ENCODE assay signal across 1 cellular context in the genomic region with DNA sequence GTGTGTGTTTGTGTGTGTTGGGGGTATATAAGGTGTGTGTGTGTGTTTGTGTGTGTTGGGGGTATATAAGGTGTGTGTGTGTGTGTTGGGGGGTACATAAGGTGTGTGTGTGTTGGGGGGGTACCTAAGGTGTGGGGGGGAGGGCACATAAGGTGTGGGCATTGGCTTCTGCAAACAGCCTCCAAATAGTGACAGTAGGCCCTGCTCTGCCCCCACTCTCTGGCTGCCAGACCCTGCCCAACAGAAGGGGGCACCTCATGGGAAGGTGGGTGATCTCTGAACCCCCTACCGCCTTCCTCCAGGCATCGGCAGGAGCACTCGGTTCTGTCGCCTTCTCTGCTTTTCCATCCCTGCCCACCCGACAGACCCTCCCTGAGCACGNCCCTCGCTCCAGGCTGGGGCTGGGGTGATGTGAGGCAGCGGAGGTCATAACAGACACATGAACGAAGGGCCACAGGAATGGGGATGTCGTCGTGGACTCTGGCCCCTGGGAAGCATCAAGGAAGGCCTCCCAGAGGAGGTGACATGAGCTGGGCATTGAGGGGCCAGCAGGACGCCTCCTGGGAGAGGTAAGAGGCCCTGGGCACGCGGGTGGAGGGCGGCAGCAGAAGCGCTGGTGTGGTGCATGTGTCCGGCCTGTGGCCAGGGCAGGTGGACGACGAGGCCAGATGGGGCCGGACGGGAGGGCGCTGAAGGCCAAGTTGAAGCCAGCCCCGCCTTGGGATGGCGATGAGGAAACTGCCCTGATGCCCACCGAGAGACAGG.
TF ChIP-seq lines count a peak whose summit lies in the region.

No MANE protein-coding gene starts in this region.

TF ChIP-seq in HEK293, 187 proteins besides CTCF, POLR2A, EP300 and RAD21 (continued from another document):
- TF ChIP-seq, protein P1, sequence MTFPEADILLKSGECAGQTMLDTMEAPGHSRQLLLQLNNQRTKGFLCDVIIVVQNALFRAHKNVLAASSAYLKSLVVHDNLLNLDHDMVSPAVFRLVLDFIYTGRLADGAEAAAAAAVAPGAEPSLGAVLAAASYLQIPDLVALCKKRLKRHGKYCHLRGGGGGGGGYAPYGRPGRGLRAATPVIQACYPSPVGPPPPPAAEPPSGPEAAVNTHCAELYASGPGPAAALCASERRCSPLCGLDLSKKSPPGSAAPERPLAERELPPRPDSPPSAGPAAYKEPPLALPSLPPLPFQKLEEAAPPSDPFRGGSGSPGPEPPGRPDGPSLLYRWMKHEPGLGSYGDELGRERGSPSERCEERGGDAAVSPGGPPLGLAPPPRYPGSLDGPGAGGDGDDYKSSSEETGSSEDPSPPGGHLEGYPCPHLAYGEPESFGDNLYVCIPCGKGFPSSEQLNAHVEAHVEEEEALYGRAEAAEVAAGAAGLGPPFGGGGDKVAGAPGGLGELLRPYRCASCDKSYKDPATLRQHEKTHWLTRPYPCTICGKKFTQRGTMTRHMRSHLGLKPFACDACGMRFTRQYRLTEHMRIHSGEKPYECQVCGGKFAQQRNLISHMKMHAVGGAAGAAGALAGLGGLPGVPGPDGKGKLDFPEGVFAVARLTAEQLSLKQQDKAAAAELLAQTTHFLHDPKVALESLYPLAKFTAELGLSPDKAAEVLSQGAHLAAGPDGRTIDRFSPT (tag by site-specific recombination; IDR thresholded peaks at IDR 0.05): peak; percentile 90
- TF ChIP-seq ZBTB10 (tag by site-specific recombination; IDR thresholded peaks at IDR 0.05): peak; percentile 24; the same call in 1 of the 2 replicates
- TF ChIP-seq, protein P2, sequence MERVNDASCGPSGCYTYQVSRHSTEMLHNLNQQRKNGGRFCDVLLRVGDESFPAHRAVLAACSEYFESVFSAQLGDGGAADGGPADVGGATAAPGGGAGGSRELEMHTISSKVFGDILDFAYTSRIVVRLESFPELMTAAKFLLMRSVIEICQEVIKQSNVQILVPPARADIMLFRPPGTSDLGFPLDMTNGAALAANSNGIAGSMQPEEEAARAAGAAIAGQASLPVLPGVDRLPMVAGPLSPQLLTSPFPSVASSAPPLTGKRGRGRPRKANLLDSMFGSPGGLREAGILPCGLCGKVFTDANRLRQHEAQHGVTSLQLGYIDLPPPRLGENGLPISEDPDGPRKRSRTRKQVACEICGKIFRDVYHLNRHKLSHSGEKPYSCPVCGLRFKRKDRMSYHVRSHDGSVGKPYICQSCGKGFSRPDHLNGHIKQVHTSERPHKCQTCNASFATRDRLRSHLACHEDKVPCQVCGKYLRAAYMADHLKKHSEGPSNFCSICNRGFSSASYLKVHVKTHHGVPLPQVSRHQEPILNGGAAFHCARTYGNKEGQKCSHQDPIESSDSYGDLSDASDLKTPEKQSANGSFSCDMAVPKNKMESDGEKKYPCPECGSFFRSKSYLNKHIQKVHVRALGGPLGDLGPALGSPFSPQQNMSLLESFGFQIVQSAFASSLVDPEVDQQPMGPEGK (tag by site-specific recombination; IDR thresholded peaks at IDR 0.05): peak; percentile 46; the same call in 1 of the 2 replicates
- TF ChIP-seq IKZF3 (tag by site-specific recombination; IDR thresholded peaks at IDR 0.05): no peak
- TF ChIP-seq, protein P3, sequence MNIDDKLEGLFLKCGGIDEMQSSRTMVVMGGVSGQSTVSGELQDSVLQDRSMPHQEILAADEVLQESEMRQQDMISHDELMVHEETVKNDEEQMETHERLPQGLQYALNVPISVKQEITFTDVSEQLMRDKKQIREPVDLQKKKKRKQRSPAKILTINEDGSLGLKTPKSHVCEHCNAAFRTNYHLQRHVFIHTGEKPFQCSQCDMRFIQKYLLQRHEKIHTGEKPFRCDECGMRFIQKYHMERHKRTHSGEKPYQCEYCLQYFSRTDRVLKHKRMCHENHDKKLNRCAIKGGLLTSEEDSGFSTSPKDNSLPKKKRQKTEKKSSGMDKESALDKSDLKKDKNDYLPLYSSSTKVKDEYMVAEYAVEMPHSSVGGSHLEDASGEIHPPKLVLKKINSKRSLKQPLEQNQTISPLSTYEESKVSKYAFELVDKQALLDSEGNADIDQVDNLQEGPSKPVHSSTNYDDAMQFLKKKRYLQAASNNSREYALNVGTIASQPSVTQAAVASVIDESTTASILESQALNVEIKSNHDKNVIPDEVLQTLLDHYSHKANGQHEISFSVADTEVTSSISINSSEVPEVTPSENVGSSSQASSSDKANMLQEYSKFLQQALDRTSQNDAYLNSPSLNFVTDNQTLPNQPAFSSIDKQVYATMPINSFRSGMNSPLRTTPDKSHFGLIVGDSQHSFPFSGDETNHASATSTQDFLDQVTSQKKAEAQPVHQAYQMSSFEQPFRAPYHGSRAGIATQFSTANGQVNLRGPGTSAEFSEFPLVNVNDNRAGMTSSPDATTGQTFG (tag by site-specific recombination; IDR thresholded peaks at IDR 0.05; ENCODE audit: borderline replicate concordance): no peak
- no peak for TF ChIP-seq ZNF138 (tag by site-specific recombination; IDR thresholded peaks at IDR 0.05; ENCODE audit: borderline replicate concordance)
- TF ChIP-seq ZNF140 (tag by site-specific recombination; IDR thresholded peaks at IDR 0.05): no peak
- no peak for TF ChIP-seq ZNF792 (tag by site-specific recombination; IDR thresholded peaks at IDR 0.05)
- peak; percentile 73 for TF ChIP-seq GLIS2 (tag by site-specific recombination; IDR thresholded peaks at IDR 0.05)
- TF ChIP-seq ZNF391 (tag by site-specific recombination; IDR thresholded peaks at IDR 0.05; ENCODE audit: borderline replicate concordance, low read depth): no peak
- TF ChIP-seq, protein P4, sequence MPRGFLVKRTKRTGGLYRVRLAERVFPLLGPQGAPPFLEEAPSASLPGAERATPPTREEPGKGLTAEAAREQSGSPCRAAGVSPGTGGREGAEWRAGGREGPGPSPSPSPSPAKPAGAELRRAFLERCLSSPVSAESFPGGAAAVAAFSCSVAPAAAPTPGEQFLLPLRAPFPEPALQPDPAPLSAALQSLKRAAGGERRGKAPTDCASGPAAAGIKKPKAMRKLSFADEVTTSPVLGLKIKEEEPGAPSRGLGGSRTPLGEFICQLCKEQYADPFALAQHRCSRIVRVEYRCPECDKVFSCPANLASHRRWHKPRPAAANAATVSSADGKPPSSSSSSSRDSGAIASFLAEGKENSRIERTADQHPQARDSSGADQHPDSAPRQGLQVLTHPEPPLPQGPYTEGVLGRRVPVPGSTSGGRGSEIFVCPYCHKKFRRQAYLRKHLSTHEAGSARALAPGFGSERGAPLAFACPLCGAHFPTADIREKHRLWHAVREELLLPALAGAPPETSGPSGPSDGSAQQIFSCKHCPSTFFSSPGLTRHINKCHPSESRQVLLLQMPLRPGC (tag by site-specific recombination; IDR thresholded peaks at IDR 0.05): no peak
- TF ChIP-seq, protein P5, sequence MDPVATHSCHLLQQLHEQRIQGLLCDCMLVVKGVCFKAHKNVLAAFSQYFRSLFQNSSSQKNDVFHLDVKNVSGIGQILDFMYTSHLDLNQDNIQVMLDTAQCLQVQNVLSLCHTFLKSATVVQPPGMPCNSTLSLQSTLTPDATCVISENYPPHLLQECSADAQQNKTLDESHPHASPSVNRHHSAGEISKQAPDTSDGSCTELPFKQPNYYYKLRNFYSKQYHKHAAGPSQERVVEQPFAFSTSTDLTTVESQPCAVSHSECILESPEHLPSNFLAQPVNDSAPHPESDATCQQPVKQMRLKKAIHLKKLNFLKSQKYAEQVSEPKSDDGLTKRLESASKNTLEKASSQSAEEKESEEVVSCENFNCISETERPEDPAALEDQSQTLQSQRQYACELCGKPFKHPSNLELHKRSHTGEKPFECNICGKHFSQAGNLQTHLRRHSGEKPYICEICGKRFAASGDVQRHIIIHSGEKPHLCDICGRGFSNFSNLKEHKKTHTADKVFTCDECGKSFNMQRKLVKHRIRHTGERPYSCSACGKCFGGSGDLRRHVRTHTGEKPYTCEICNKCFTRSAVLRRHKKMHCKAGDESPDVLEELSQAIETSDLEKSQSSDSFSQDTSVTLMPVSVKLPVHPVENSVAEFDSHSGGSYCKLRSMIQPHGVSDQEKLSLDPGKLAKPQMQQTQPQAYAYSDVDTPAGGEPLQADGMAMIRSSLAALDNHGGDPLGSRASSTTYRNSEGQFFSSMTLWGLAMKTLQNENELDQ (tag by site-specific recombination; IDR thresholded peaks at IDR 0.05; ENCODE audit: low read depth): no peak
- TF ChIP-seq ZNF157 (tag by site-specific recombination; IDR thresholded peaks at IDR 0.05): no peak
